Comparison of ENCODE assay signal across 13 cellular contexts in genomic region chr5:170747851-170748250, GRCh38. TPM values are rescaled to one million over a fixed set of nuclear protein-coding genes. Genes with fewer than 3 reads are reported as not detected.
DNase-seq lines count a peak whose midpoint lies in the region; ATAC-seq, FAIRE-seq and TF ChIP-seq lines count a peak whose summit lies in the region.
"Had no signal": no experiment of that assay in that cellular context is flagged by ENCODE, and none has a peak within 500 bp of the region (broad histone marks: within the 10 kb centered on the region; RNA-seq: fewer than 3 reads in every experiment).

No MANE protein-coding gene starts in this region.

- TF ChIP-seq POLR2A in H54 (IDR thresholded peaks at IDR 0.05; ENCODE audit: low read depth, low read length), result no peak

- H3K36me3 Mint-ChIP-seq in stimulated activated effector memory CD8-positive, alpha-beta T cell treated with anti-CD3 and anti-CD28 coated beads, Interleukin-12 subunit alpha, Interleukin-12 subunit beta, amount 100 ng/mL, for 72 hours, result no peaks in the 10 kb centered on the region

- intact Hi-C loops in left cardiac atrium (cut with DNase I), result no loop called here
- intact Hi-C loops in upper lobe of right lung (cut with DNase I), result loop anchor here (5.0 kb wide), 1 partner anchor 39 kb away; no protein-coding TSS in a partner anchor

- H3K27me3 ChIP-seq in upper lobe of right lung, result peaks cover 11% of the 10 kb centered on the region

- TF ChIP-seq CTCF in WI38 (IDR thresholded peaks at IDR 0.05; ENCODE audit: low read depth, low read length), result peak; percentile 51
- peak; percentile 30 for TF ChIP-seq CTCF in upper lobe of right lung (IDR thresholded peaks at IDR 0.05)

- H3K4me1 Mint-ChIP-seq in stimulated activated effector memory CD8-positive, alpha-beta T cell treated with anti-CD3 and anti-CD28 coated beads, Interleukin-12 subunit alpha, Interleukin-12 subunit beta, amount 100 ng/mL, for 72 hours, result peaks cover 6% of the 10 kb centered on the region

- ATAC-seq in left cardiac atrium (peak; percentile 6 to 10), upper lobe of right lung (no peak)
- no peak for ATAC-seq in stimulated activated effector memory CD8-positive, alpha-beta T cell treated with anti-CD3 and anti-CD28 coated beads, Interleukin-12 subunit alpha, Interleukin-12 subunit beta, amount 100 ng/mL, for 72 hours

- H3K27ac ChIP-seq in upper lobe of right lung, result no peak overlapping the region
- H3K27ac ChIP-seq: epithelial cell of prostate had no signal

- peak; percentile 9 for DNase-seq in NCI-H146 (lab: John Stamatoyannopoulos, UW)
- no peak for DNase-seq in NCI-H146 treated with DMSO at 0.1 percent for 48 hours (lab: John Stamatoyannopoulos, UW; ENCODE audit: unreplicated experiment)
- DNase-seq in left cardiac atrium, result no peak
- no peak for DNase-seq in upper lobe of right lung
- DNase-seq in RKO (ENCODE audit: low spot score), result no peak
- DNase-seq in stimulated activated effector memory CD8-positive, alpha-beta T cell treated with anti-CD3 and anti-CD28 coated beads, Interleukin-12 subunit alpha, Interleukin-12 subunit beta, amount 100 ng/mL, for 72 hours (ENCODE audit: low spot score in 2 of 2), result no peak
- DNase-seq in H54 (ENCODE audit: insufficient read length, low spot score), result no peak
- DNase-seq: activated T-cell treated with anti-CD3 and anti-CD28 coated beads, Interleukin-2, amount 50 U/mL, for 24 hours; NCI-H1092 treated with DMSO at 0.1 percent for 48 hours; SHP77; stimulated activated CD4-positive, alpha-beta T cell treated with anti-CD3 and anti-CD28 coated beads, Interleukin-4, amount 100 ng/mL, for 4 hours had no signal

- peaks cover 23% of the 10 kb centered on the region for H3K4me1 ChIP-seq in upper lobe of right lung

- no peak overlapping the region for H3K27ac Mint-ChIP-seq in stimulated activated effector memory CD8-positive, alpha-beta T cell treated with anti-CD3 and anti-CD28 coated beads, Interleukin-12 subunit alpha, Interleukin-12 subunit beta, amount 100 ng/mL, for 72 hours
- H3K27ac Mint-ChIP-seq: activated T-cell treated with anti-CD3 and anti-CD28 coated beads, Interleukin-2, amount 50 U/mL, for 24 hours had no signal

- no peak overlapping the region for H3K4me3 Mint-ChIP-seq in stimulated activated effector memory CD8-positive, alpha-beta T cell treated with anti-CD3 and anti-CD28 coated beads, Interleukin-12 subunit alpha, Interleukin-12 subunit beta, amount 100 ng/mL, for 72 hours
- H3K4me3 Mint-ChIP-seq: activated T-cell treated with anti-CD3 and anti-CD28 coated beads, Interleukin-2, amount 50 U/mL, for 24 hours had no signal

- no peak overlapping the region for H3K4me3 ChIP-seq in WI38 (ENCODE audit: low read depth, low read length)
- no peak overlapping the region for H3K4me3 ChIP-seq in upper lobe of right lung

- no peaks in the 10 kb centered on the region for H3K9me3 ChIP-seq in upper lobe of right lung

- no peaks in the 10 kb centered on the region for H3K36me3 ChIP-seq in upper lobe of right lung

- H3K9me3 Mint-ChIP-seq in stimulated activated effector memory CD8-positive, alpha-beta T cell treated with anti-CD3 and anti-CD28 coated beads, Interleukin-12 subunit alpha, Interleukin-12 subunit beta, amount 100 ng/mL, for 72 hours, result no peaks in the 10 kb centered on the region
- H3K9me3 Mint-ChIP-seq: activated T-cell treated with anti-CD3 and anti-CD28 coated beads, Interleukin-2, amount 50 U/mL, for 24 hours had no signal

- no peak for FAIRE-seq in H54 (lab: Jason Lieb, UNC)

RNA-seq across cellular contexts. Expression of gene GABRP, which starts 35.7 kb away (rescaled TPM):
- total RNA-seq in left cardiac atrium (under 1 TPM in 1 of 2 donors, not detected in 1; 0.38 TPM), upper lobe of right lung (not detected)

Comparison
In these comparisons a context has a peak if more than half of its experiments do, and no peak if none do; other contexts are left out.
1. ATAC-seq: peak in left cardiac atrium (2 of 2); none in upper lobe of right lung (single experiment) and stimulated activated effector memory CD8-positive, alpha-beta T cell treated with anti-CD3 and anti-CD28 coated beads, Interleukin-12 subunit alpha, Interleukin-12 subunit beta, amount 100 ng/mL, for 72 hours (single experiment).